ENCODE assay signal across 1 cellular context in genomic region chr14:89040438-89041244, GRCh38.
TF ChIP-seq lines count a peak whose summit lies in the region.

No MANE protein-coding gene starts in this region.

TF ChIP-seq in HEK293, 187 proteins besides CTCF, POLR2A, EP300 and RAD21 (continued from another document and continues in another):
- TF ChIP-seq ZNF510 (tag by site-specific recombination; IDR thresholded peaks at IDR 0.05; ENCODE audit: insufficient replicate concordance) (no peak), ZNF112 (tag by site-specific recombination; IDR thresholded peaks at IDR 0.05) (no peak), ZNF423 (tag by site-specific recombination; IDR thresholded peaks at IDR 0.05) (no peak), ZNF596 (tag by site-specific recombination; IDR thresholded peaks at IDR 0.05) (no peak), ZNF169 (tag by site-specific recombination; IDR thresholded peaks at IDR 0.05) (no peak), ZNF366 (tag by site-specific recombination; conservative IDR thresholded peaks at IDR 0.05) (no peak; the same call in 1 of the 2 replicates), ZNF266 (tag by site-specific recombination; IDR thresholded peaks at IDR 0.05; ENCODE audit: low read depth) (no peak), ZNF449 (tag by site-specific recombination; IDR thresholded peaks at IDR 0.05) (no peak), ZIC2 (tag by site-specific recombination; IDR thresholded peaks at IDR 0.05) (no peak), ZNF701 (tag by site-specific recombination; IDR thresholded peaks at IDR 0.05) (no peak), ZBTB8A (tag by site-specific recombination; IDR thresholded peaks at IDR 0.05) (peak; percentile 47), ZNF2 (tag by site-specific recombination; IDR thresholded peaks at IDR 0.05) (peak; percentile 70; the same call in 1 of the 2 replicates), PRDM10 (tag by site-specific recombination; IDR thresholded peaks at IDR 0.05) (0 out of 2 replicates have a peak, but pooled peaks have one; percentile 21), ZNF76 (tag by site-specific recombination; IDR thresholded peaks at IDR 0.05; ENCODE audit: borderline replicate concordance, low read depth) (no peak), ZNF777 (tag by site-specific recombination; IDR thresholded peaks at IDR 0.05; ENCODE audit: borderline replicate concordance) (no peak), ZNF214 (tag by site-specific recombination; IDR thresholded peaks at IDR 0.05; ENCODE audit: borderline replicate concordance) (no peak), ZXDB (tag by site-specific recombination; IDR thresholded peaks at IDR 0.05) (no peak), ZNF350 (tag by site-specific recombination; IDR thresholded peaks at IDR 0.05) (no peak), ZBTB17 (tag by site-specific recombination; IDR thresholded peaks at IDR 0.05) (peak; percentile 72), TCF7L2 (IDR thresholded peaks at IDR 0.05; ENCODE audit: borderline replicate concordance, low read depth, low read length) (peak; percentile 28; the same call in 1 of the 2 replicates), ZNF658 (tag by site-specific recombination; IDR thresholded peaks at IDR 0.05) (no peak), WT1 (tag by site-specific recombination; IDR thresholded peaks at IDR 0.05) (no peak), ZNF677 (tag by site-specific recombination; IDR thresholded peaks at IDR 0.05) (no peak), ZNF302 (tag by site-specific recombination; IDR thresholded peaks at IDR 0.05; ENCODE audit: low read depth) (no peak), ZSCAN23 (tag by site-specific recombination; IDR thresholded peaks at IDR 0.05) (no peak), ZBTB20 (tag by site-specific recombination; IDR thresholded peaks at IDR 0.05) (peak; percentile 30; the same call in 1 of the 2 replicates), ZNF48 (tag by site-specific recombination; IDR thresholded peaks at IDR 0.05) (no peak), ZNF221 (tag by site-specific recombination; IDR thresholded peaks at IDR 0.05; ENCODE audit: borderline replicate concordance) (no peak), YY1 (tag by site-specific recombination; IDR thresholded peaks at IDR 0.05) (0 out of 2 replicates have a peak, but pooled peaks have one; percentile 20), ZNF843 (tag by site-specific recombination; IDR thresholded peaks at IDR 0.05) (no peak), HOXD13 (CRISPR knock-in tag; IDR thresholded peaks at IDR 0.05; ENCODE audit: borderline replicate concordance) (no peak), GLI4 (tag by site-specific recombination; IDR thresholded peaks at IDR 0.05) (no peak), ZBTB44 (tag by site-specific recombination; IDR thresholded peaks at IDR 0.05) (no peak), KLF9 (tag by site-specific recombination; IDR thresholded peaks at IDR 0.05; ENCODE audit: low read depth) (no peak), IKZF3 (tag by site-specific recombination; IDR thresholded peaks at IDR 0.05) (0 out of 2 replicates have a peak, but pooled peaks have one; percentile 36), SETDB1 (IDR thresholded peaks at IDR 0.05; ENCODE audit: insufficient read length, low read length) (no peak), ZFP37 (tag by site-specific recombination; IDR thresholded peaks at IDR 0.05) (no peak), ZNF184 (tag by site-specific recombination; IDR thresholded peaks at IDR 0.05) (no peak), ELK4 (IDR thresholded peaks at IDR 0.05; ENCODE audit: borderline replicate concordance, low read depth, low read length) (no peak), ZNF621 (tag by site-specific recombination; IDR thresholded peaks at IDR 0.05) (no peak), BCL11B (tag by site-specific recombination; IDR thresholded peaks at IDR 0.05; ENCODE audit: low read depth) (no peak), ZNF654 (tag by site-specific recombination; IDR thresholded peaks at IDR 0.05; ENCODE audit: low read depth) (peak; percentile 78), KLF7 (tag by site-specific recombination; IDR thresholded peaks at IDR 0.05; ENCODE audit: borderline replicate concordance) (no peak), ZNF280D (tag by site-specific recombination; IDR thresholded peaks at IDR 0.05) (no peak), ZNF549 (tag by site-specific recombination; IDR thresholded peaks at IDR 0.05) (no peak), ZNF544 (tag by site-specific recombination; IDR thresholded peaks at IDR 0.05) (no peak), ZNF626 (tag by site-specific recombination; IDR thresholded peaks at IDR 0.05) (no peak), ZBTB21 (tag by site-specific recombination; IDR thresholded peaks at IDR 0.05) (no peak), SP7 (tag by site-specific recombination; IDR thresholded peaks at IDR 0.05) (peak; percentile 41)
- TF ChIP-seq, protein P1, sequence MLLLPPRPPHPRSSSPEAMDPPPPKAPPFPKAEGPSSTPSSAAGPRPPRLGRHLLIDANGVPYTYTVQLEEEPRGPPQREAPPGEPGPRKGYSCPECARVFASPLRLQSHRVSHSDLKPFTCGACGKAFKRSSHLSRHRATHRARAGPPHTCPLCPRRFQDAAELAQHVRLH (tag by site-specific recombination; IDR thresholded peaks at IDR 0.05) = no peak
- TF ChIP-seq, protein P2, sequence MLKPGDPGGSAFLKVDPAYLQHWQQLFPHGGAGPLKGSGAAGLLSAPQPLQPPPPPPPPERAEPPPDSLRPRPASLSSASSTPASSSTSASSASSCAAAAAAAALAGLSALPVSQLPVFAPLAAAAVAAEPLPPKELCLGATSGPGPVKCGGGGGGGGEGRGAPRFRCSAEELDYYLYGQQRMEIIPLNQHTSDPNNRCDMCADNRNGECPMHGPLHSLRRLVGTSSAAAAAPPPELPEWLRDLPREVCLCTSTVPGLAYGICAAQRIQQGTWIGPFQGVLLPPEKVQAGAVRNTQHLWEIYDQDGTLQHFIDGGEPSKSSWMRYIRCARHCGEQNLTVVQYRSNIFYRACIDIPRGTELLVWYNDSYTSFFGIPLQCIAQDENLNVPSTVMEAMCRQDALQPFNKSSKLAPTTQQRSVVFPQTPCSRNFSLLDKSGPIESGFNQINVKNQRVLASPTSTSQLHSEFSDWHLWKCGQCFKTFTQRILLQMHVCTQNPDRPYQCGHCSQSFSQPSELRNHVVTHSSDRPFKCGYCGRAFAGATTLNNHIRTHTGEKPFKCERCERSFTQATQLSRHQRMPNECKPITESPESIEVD (tag by site-specific recombination; IDR thresholded peaks at IDR 0.05) = no peak
- TF ChIP-seq, protein P3, sequence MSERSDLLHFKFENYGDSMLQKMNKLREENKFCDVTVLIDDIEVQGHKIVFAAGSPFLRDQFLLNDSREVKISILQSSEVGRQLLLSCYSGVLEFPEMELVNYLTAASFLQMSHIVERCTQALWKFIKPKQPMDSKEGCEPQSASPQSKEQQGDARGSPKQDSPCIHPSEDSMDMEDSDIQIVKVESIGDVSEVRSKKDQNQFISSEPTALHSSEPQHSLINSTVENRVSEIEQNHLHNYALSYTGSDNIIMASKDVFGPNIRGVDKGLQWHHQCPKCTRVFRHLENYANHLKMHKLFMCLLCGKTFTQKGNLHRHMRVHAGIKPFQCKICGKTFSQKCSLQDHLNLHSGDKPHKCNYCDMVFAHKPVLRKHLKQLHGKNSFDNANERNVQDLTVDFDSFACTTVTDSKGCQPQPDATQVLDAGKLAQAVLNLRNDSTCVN (tag by site-specific recombination; optimal IDR thresholded peaks at IDR 0.05) = no peak
- TF ChIP-seq, protein P4, sequence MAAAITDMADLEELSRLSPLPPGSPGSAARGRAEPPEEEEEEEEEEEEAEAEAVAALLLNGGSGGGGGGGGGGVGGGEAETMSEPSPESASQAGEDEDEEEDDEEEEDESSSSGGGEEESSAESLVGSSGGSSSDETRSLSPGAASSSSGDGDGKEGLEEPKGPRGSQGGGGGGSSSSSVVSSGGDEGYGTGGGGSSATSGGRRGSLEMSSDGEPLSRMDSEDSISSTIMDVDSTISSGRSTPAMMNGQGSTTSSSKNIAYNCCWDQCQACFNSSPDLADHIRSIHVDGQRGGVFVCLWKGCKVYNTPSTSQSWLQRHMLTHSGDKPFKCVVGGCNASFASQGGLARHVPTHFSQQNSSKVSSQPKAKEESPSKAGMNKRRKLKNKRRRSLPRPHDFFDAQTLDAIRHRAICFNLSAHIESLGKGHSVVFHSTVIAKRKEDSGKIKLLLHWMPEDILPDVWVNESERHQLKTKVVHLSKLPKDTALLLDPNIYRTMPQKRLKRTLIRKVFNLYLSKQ (tag by site-specific recombination; IDR thresholded peaks at IDR 0.05; ENCODE audit: borderline replicate concordance) = no peak
